24 cellular contexts compared by ENCODE assay signal in genomic region chr7:79281406-79281805, GRCh38.
DNase-seq lines count a peak whose midpoint lies in the region; ATAC-seq, FAIRE-seq and TF ChIP-seq lines count a peak whose summit lies in the region.
"Had no signal": no experiment of that assay in that cellular context is flagged by ENCODE, and none has a peak within 500 bp of the region (broad histone marks: within the 10 kb centered on the region; RNA-seq: fewer than 3 reads in every experiment).

No MANE protein-coding gene starts in this region.

- TF ChIP-seq EP300 in HepG2 (IDR thresholded peaks at IDR 0.05; ENCODE audit: low read depth in 2 of 2, low read length in 2 of 2) = no peak
- no peak for TF ChIP-seq EP300 in HepG2 (CRISPR knock-in tag; IDR thresholded peaks at IDR 0.05; ENCODE audit: borderline replicate concordance)
- TF ChIP-seq EP300 in SK-N-SH (IDR thresholded peaks at IDR 0.05; ENCODE audit: borderline replicate concordance in 1 of 2, low read depth in 1 of 2, low read length in 1 of 2) = no peak

- no peaks in the 10 kb centered on the region for H3K9me2 ChIP-seq in SK-N-SH

- peaks cover 28% of the 10 kb centered on the region for H3F3A ChIP-seq in SK-N-SH (replicated peaks; ENCODE audit: insufficient read depth)

- H3K27me3 ChIP-seq in HepG2 (ENCODE audit: control insufficient read depth in 1 of 2, insufficient read depth in 2 of 2, low read length in 2 of 2) (no peaks in the 10 kb centered on the region), right lobe of liver (no peaks in the 10 kb centered on the region), SK-N-SH (ENCODE audit: insufficient read depth) (no peaks in the 10 kb centered on the region), right atrium auricular region (no peaks in the 10 kb centered on the region), thyroid gland (no peaks in the 10 kb centered on the region)
- H3K27me3 ChIP-seq: left lung had no signal

- WGBS in HepG2 (ENCODE audit: low lambda C conversion rate) = 85% methylated on average over 2 of the region's 2 CpGs
- 56% methylated on average over 2 of the region's 2 CpGs for WGBS in right lobe of liver (ENCODE audit: insufficient coverage, low coverage, low lambda C conversion rate, missing lambda C conversion rate)
- WGBS in SK-N-SH (ENCODE audit: low lambda C conversion rate) = 49% methylated on average over 2 of the region's 2 CpGs
- WGBS in thyroid gland, 2 donors = 45 to 47% methylated on average over 2 of the region's 2 CpGs

- DNase-seq in HepG2 (ENCODE audit: low spot score) = no peak
- DNase-seq in right lobe of liver = no peak
- DNase-seq in SK-N-SH = no peak
- peak; percentile 30 for DNase-seq in fibroblast of pulmonary artery (ENCODE audit: low read depth)
- DNase-seq in right atrium auricular region (ENCODE audit: low spot score) = no peak
- no peak for DNase-seq in posterior cingulate gyrus
- DNase-seq in thyroid gland = no peak
- DNase-seq: activated B cell treated with CpG ODN at 0.5 μM for 24 hours; activated naive CD4-positive, alpha-beta T cell treated with anti-CD3 and anti-CD28 coated beads, Interleukin-2, amount 50 U/mL, for 16 hours; cortex of kidney; DMS79 treated with DMSO at 0.1 percent for 48 hours; H9; left lung; NCI-H1436; NCI-H2081 treated with DMSO at 0.1 percent for 48 hours; NCI-H446 treated with DMSO at 0.1 percent for 48 hours had no signal

- no peak for TF ChIP-seq CTCF in HepG2 (CRISPR knock-in tag; IDR thresholded peaks at IDR 0.05)
- no peak for TF ChIP-seq CTCF in right lobe of liver (IDR thresholded peaks at IDR 0.05)
- TF ChIP-seq CTCF in SK-N-SH (IDR thresholded peaks at IDR 0.05) = no peak
- no peak for TF ChIP-seq CTCF in fibroblast of pulmonary artery (IDR thresholded peaks at IDR 0.05; ENCODE audit: low read length, missing control alignments)
- TF ChIP-seq CTCF in right atrium auricular region (IDR thresholded peaks at IDR 0.05) = no peak
- no peak for TF ChIP-seq CTCF in thyroid gland (IDR thresholded peaks at IDR 0.05)

- H4K20me1 ChIP-seq in HepG2 (ENCODE audit: insufficient read depth, low read length) = no peaks in the 10 kb centered on the region
- no peaks in the 10 kb centered on the region for H4K20me1 ChIP-seq in SK-N-SH (ENCODE audit: insufficient read depth)

- H3K27ac Mint-ChIP-seq in stimulated activated memory B cell treated with anti-CD40 and anti-IgM and Interleukin-4, amounts not matched to agents 10 μg/mL and 1 μg/mL and 100 μg/mL, for 72 hours = no peak overlapping the region
- H3K27ac Mint-ChIP-seq: activated B cell treated with CpG ODN at 0.5 μM for 24 hours; activated T-helper 1 cell treated with anti-CD3 and anti-CD28 coated beads, Interleukin-12 subunit alpha, Interleukin-12 subunit beta, Interleukin-2, Interleukin-4 antibody, amounts not matched to agents 30 ng/mL and 10 ng/mL and 1 ng/mL, durations not matched to agents 14 hours and 24 hours and 36 hours; H9; stimulated activated naive CD8-positive, alpha-beta T cell treated with anti-CD3 and anti-CD28 coated beads, Interleukin-15, Interleukin-2, amounts not matched to agents 100 ng/mL and 50 ng/mL, for 24 hours had no signal

- no peaks in the 10 kb centered on the region for H3K4me1 Mint-ChIP-seq in stimulated activated memory B cell treated with anti-CD40 and anti-IgM and Interleukin-4, amounts not matched to agents 10 μg/mL and 1 μg/mL and 100 μg/mL, for 72 hours
- H3K4me1 Mint-ChIP-seq: activated B cell treated with CpG ODN at 0.5 μM for 24 hours, H9 had no signal

- no peak overlapping the region for H3K4me3 Mint-ChIP-seq in stimulated activated memory B cell treated with anti-CD40 and anti-IgM and Interleukin-4, amounts not matched to agents 10 μg/mL and 1 μg/mL and 100 μg/mL, for 72 hours
- H3K4me3 Mint-ChIP-seq: activated B cell treated with CpG ODN at 0.5 μM for 24 hours; activated T-helper 1 cell treated with anti-CD3 and anti-CD28 coated beads, Interleukin-12 subunit alpha, Interleukin-12 subunit beta, Interleukin-2, Interleukin-4 antibody, amounts not matched to agents 30 ng/mL and 10 ng/mL and 1 ng/mL, durations not matched to agents 14 hours and 24 hours and 36 hours; H9; stimulated activated naive CD8-positive, alpha-beta T cell treated with anti-CD3 and anti-CD28 coated beads, Interleukin-15, Interleukin-2, amounts not matched to agents 100 ng/mL and 50 ng/mL, for 24 hours had no signal

- H2AFZ ChIP-seq in HepG2 (ENCODE audit: low read length) (no peak overlapping the region), SK-N-SH (ENCODE audit: low read depth) (0 out of 2 replicates have a peak overlapping the region, but pooled peaks have one; percentile 4)
- H2AFZ ChIP-seq: PC-9 had no signal

- in situ Hi-C loops in HepG2 (cut with HindIII; ENCODE audit: extremely low pct_ligation_motif_present, low pct_unique_long_range_greater_than_20kb) = loop anchor here (25.0 kb wide), 1 partner anchor 456 kb away; no protein-coding TSS in a partner anchor

- H3K4me3 ChIP-seq in HepG2 (replicated peaks in 1 of 3; ENCODE audit: insufficient read depth in 1 of 3, low read depth in 2 of 3, low read length in 3 of 3) (no peak overlapping the region), right lobe of liver (no peak overlapping the region), SK-N-SH (ENCODE audit: low read depth in 2 of 2, low read length in 1 of 2) (no peak overlapping the region), fibroblast of pulmonary artery (replicated peaks; ENCODE audit: low read depth, low read length) (no peak overlapping the region), right atrium auricular region (no peak overlapping the region), thyroid gland (replicated peaks in 1 of 3) (no peak overlapping the region)
- H3K4me3 ChIP-seq: left lung, PC-9 had no signal

- intact Hi-C loops in HepG2 (cut with micrococcal nuclease; ENCODE audit: unreplicated experiment) (no loop called here), right lobe of liver (cut with DNase I) (no loop called here), posterior cingulate gyrus (cut with DNase I) (no loop called here), thyroid gland (cut with DNase I) (no loop called here)

- FAIRE-seq in HepG2 (lab: Jason Lieb, UNC) = no peak
- FAIRE-seq: bronchial epithelial cell, GM19239 had no signal

- H3K9ac ChIP-seq in HepG2 (ENCODE audit: insufficient read depth, low read depth, low read length) (no peak overlapping the region), SK-N-SH (no peak overlapping the region)
- H3K9ac ChIP-seq: KMS-11 had no signal

- H3K79me2 ChIP-seq in HepG2 (ENCODE audit: insufficient read depth, low read length) = no peaks in the 10 kb centered on the region
- H3K79me2 ChIP-seq in SK-N-SH (ENCODE audit: insufficient read depth) = no peaks in the 10 kb centered on the region

- no peaks in the 10 kb centered on the region for H3K36me3 Mint-ChIP-seq in stimulated activated memory B cell treated with anti-CD40 and anti-IgM and Interleukin-4, amounts not matched to agents 10 μg/mL and 1 μg/mL and 100 μg/mL, for 72 hours

- H3K27me3 Mint-ChIP-seq in stimulated activated memory B cell treated with anti-CD40 and anti-IgM and Interleukin-4, amounts not matched to agents 10 μg/mL and 1 μg/mL and 100 μg/mL, for 72 hours = no peaks in the 10 kb centered on the region
- H3K27me3 Mint-ChIP-seq: activated B cell treated with CpG ODN at 0.5 μM for 24 hours had no signal

- BruUV-seq in HepG2 (replicated peaks; lab: Mats Ljungman, UMichigan) = no TSS peak

- H3K27ac ChIP-seq in HepG2 (ENCODE audit: extremely low read length, insufficient read depth, low read length) (no peak overlapping the region), right lobe of liver (no peak overlapping the region), SK-N-SH (ENCODE audit: low read depth in 2 of 2, low read length in 1 of 2) (peak overlapping the region; percentile 48 to 72; a peak in 2 of 4 replicates), right atrium auricular region (no peak overlapping the region), thyroid gland (no peak overlapping the region)
- H3K27ac ChIP-seq: KMS-11, left lung, PC-9 had no signal

- ATAC-seq in HepG2 (no peak), right lobe of liver (no peak)
- ATAC-seq in stimulated activated memory B cell treated with anti-CD40 and anti-IgM and Interleukin-4, amounts not matched to agents 10 μg/mL and 1 μg/mL and 100 μg/mL, for 72 hours = no peak
- ATAC-seq: esophagus mucosa had no signal

- no peaks in the 10 kb centered on the region for H3K4me1 ChIP-seq in HepG2 (ENCODE audit: insufficient read depth, low read length)
- H3K4me1 ChIP-seq in right lobe of liver = no peaks in the 10 kb centered on the region
- peaks cover 6 to 32% of the 10 kb centered on the region in 2 experiments for H3K4me1 ChIP-seq in SK-N-SH (ENCODE audit: control insufficient read depth in 1 of 2, insufficient read depth in 2 of 2, low read depth in 1 of 2, low read length in 1 of 2)
- H3K4me1 ChIP-seq in right atrium auricular region = peaks cover 0 to 10% of the 10 kb centered on the region in 2 donors
- no peaks in the 10 kb centered on the region for H3K4me1 ChIP-seq in thyroid gland

- no peaks in the 10 kb centered on the region for H3K9me3 ChIP-seq in HepG2 (ENCODE audit: low read length)
- no peaks in the 10 kb centered on the region for H3K9me3 ChIP-seq in right lobe of liver
- no peaks in the 10 kb centered on the region for H3K9me3 ChIP-seq in SK-N-SH
- H3K9me3 ChIP-seq in right atrium auricular region = no peaks in the 10 kb centered on the region
- H3K9me3 ChIP-seq in thyroid gland = no peaks in the 10 kb centered on the region
- H3K9me3 ChIP-seq: left lung had no signal

- H3K36me3 ChIP-seq in HepG2 (replicated peaks in 1 of 2; ENCODE audit: control insufficient read depth in 1 of 2, insufficient read depth in 2 of 2, low read length in 2 of 2) (no peaks in the 10 kb centered on the region), right lobe of liver (no peaks in the 10 kb centered on the region), SK-N-SH (replicated peaks in 1 of 2; ENCODE audit: control insufficient read depth in 1 of 2, insufficient read depth in 2 of 2, low read length in 1 of 2) (no peaks in the 10 kb centered on the region), right atrium auricular region (no peaks in the 10 kb centered on the region), thyroid gland (no peaks in the 10 kb centered on the region)
- H3K36me3 ChIP-seq: left lung had no signal

- CTCF ChIA-PET in HepG2 (lab: Yijun Ruan, JAX; ENCODE audit: low intra/inter-chr PET ratio, low total read pairs) = no interaction called here
- CTCF ChIA-PET in SK-N-SH (lab: Yijun Ruan, JAX) = interaction anchor here (0.7 to 3.3 kb wide), 22 partner anchors 10 to 1340 kb away, joined by 3 to 28 read pairs (median 4); no protein-coding TSS in a partner anchor

- POLR2A ChIA-PET in HepG2 (lab: Yijun Ruan, JAX) = no interaction called here
- POLR2A ChIA-PET in SK-N-SH (lab: Yijun Ruan, JAX) = no interaction called here

- no peak for TF ChIP-seq POLR2A in HepG2 (IDR thresholded peaks at IDR 0.05; ENCODE audit: insufficient read depth in 1 of 2, low read depth in 2 of 2, low read length in 2 of 2)
- TF ChIP-seq POLR2A in right lobe of liver (IDR thresholded peaks at IDR 0.05) = no peak
- TF ChIP-seq POLR2A in thyroid gland (IDR thresholded peaks at IDR 0.05) = no peak

- H3K4me2 ChIP-seq in HepG2 (ENCODE audit: low read depth, low read length) = no peak overlapping the region
- H3K4me2 ChIP-seq in SK-N-SH = no peak overlapping the region
- H3K4me2 ChIP-seq: KMS-11, PC-9 had no signal

- H3K9me3 Mint-ChIP-seq in stimulated activated memory B cell treated with anti-CD40 and anti-IgM and Interleukin-4, amounts not matched to agents 10 μg/mL and 1 μg/mL and 100 μg/mL, for 72 hours = no peaks in the 10 kb centered on the region
- H3K9me3 Mint-ChIP-seq: activated B cell treated with CpG ODN at 0.5 μM for 24 hours; activated T-helper 1 cell treated with anti-CD3 and anti-CD28 coated beads, Interleukin-12 subunit alpha, Interleukin-12 subunit beta, Interleukin-2, Interleukin-4 antibody, amounts not matched to agents 30 ng/mL and 10 ng/mL and 1 ng/mL, durations not matched to agents 14 hours and 24 hours and 36 hours; H9; stimulated activated naive CD8-positive, alpha-beta T cell treated with anti-CD3 and anti-CD28 coated beads, Interleukin-15, Interleukin-2, amounts not matched to agents 100 ng/mL and 50 ng/mL, for 24 hours had no signal

- no peak for TF ChIP-seq RAD21 in HepG2 (CRISPR knock-in tag; IDR thresholded peaks at IDR 0.05)
- no peak for TF ChIP-seq RAD21 in SK-N-SH (IDR thresholded peaks at IDR 0.05; ENCODE audit: low read length)

Comparison
In these comparisons a context has a peak if more than half of its experiments do, and no peak if none do; other contexts are left out.
1. H3K27ac ChIP-seq: peak in SK-N-SH (2 of 2); none in HepG2 (single experiment), right lobe of liver (0 of 3), right atrium auricular region (0 of 2) and thyroid gland (0 of 3).
2. Of the 25 proteins assayed by ChIP-seq in both HepG2 and SK-N-SH: peak only in HepG2: none; only in SK-N-SH: YY1; in both: none; in neither: 24.